Comparison of ENCODE assay signal across 8 cellular contexts in the genomic region with DNA sequence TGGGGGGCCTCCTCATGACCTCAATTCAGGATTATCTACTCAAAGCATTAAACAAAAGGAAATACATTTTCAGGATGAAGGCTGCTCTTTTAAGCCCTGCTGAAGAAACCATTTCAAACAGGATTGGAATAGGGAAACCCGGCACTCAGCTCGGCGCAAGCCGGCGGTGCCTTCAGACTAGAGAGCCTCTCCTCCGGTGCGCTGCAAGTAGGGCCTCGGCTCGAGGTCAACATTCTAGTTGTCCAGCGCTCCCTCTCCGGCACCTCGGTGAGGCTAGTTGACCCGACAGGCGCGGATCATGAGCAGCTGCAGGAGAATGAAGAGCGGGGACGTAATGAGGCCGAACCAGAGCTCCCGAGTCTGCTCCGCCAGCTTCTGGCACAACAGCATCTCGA. TPM values are rescaled to one million over a fixed set of nuclear protein-coding genes. Genes with fewer than 3 reads are reported as not detected.
DNase-seq lines count a peak whose midpoint lies in the region; ATAC-seq and TF ChIP-seq lines count a peak whose summit lies in the region.

No MANE protein-coding gene starts in this region.

- peaks cover 34% of the 10 kb centered on the region for H3K4me1 Mint-ChIP-seq in activated naive CD4-positive, alpha-beta T cell treated with anti-CD3 and anti-CD28 coated beads, Interleukin-2, amount 50 U/mL, for 24 hours
- peaks cover 56% of the 10 kb centered on the region for H3K4me1 Mint-ChIP-seq in brain

- H2AK5ac ChIP-seq in mesendoderm (ENCODE audit: low read length) = no peak overlapping the region

- H3K9me3 ChIP-seq in upper lobe of right lung = no peaks in the 10 kb centered on the region

- H3K36me3 Mint-ChIP-seq in activated naive CD4-positive, alpha-beta T cell treated with anti-CD3 and anti-CD28 coated beads, Interleukin-2, amount 50 U/mL, for 24 hours = no peaks in the 10 kb centered on the region
- H3K36me3 Mint-ChIP-seq in brain = peaks cover 6% of the 10 kb centered on the region

- intact Hi-C loops in upper lobe of right lung (cut with DNase I) = no loop called here

- H3K4me3 ChIP-seq in mesendoderm (ENCODE audit: low read length) (peak overlapping the region; percentile 87), upper lobe of right lung (peak overlapping the region; percentile 83)

- no peak overlapping the region for H4K5ac ChIP-seq in mesendoderm (ENCODE audit: low read length)

- peak overlapping the region; percentile 91 for H3K27ac Mint-ChIP-seq in activated naive CD4-positive, alpha-beta T cell treated with anti-CD3 and anti-CD28 coated beads, Interleukin-2, amount 50 U/mL, for 24 hours
- peak overlapping the region in 4 of 5 experiments; percentile 72 to 95 (median 88) for H3K27ac Mint-ChIP-seq in brain

- H3K4me1 ChIP-seq in mesendoderm (ENCODE audit: control insufficient read depth, low read depth, low read length) (peaks cover 6% of the 10 kb centered on the region), upper lobe of right lung (peaks cover 42% of the 10 kb centered on the region)

- no peak overlapping the region for H4K8ac ChIP-seq in mesendoderm (ENCODE audit: low read depth, low read length)

- H3K18ac ChIP-seq in mesendoderm (ENCODE audit: low read length) = no peak overlapping the region

- no peak overlapping the region for H2BK120ac ChIP-seq in mesendoderm (ENCODE audit: low read depth, low read length)

- H3K79me1 ChIP-seq in mesendoderm (ENCODE audit: low read length) = peaks cover 35% of the 10 kb centered on the region

- H3K4me3 Mint-ChIP-seq in activated naive CD4-positive, alpha-beta T cell treated with anti-CD3 and anti-CD28 coated beads, Interleukin-2, amount 50 U/mL, for 24 hours = peak overlapping the region; percentile 93
- peak overlapping the region; percentile 91 to 97 (median 92) for H3K4me3 Mint-ChIP-seq in brain

- peaks cover 31% of the 10 kb centered on the region for H3K79me2 ChIP-seq in mesendoderm (ENCODE audit: control insufficient read depth, insufficient read depth, low read length)

- no peak overlapping the region for H3K27ac ChIP-seq in mesendoderm (ENCODE audit: low read depth, low read length)
- peak overlapping the region; percentile 80 for H3K27ac ChIP-seq in upper lobe of right lung

- no peaks in the 10 kb centered on the region for H3K27me3 Mint-ChIP-seq in activated naive CD4-positive, alpha-beta T cell treated with anti-CD3 and anti-CD28 coated beads, Interleukin-2, amount 50 U/mL, for 24 hours
- peaks cover 3% of the 10 kb centered on the region for H3K27me3 Mint-ChIP-seq in brain

- no peak overlapping the region for H3K23ac ChIP-seq in mesendoderm (ENCODE audit: low read length)

- H3K4me2 ChIP-seq in mesendoderm (ENCODE audit: low read length) = peak overlapping the region; percentile 88

- H2BK5ac ChIP-seq in mesendoderm (ENCODE audit: low read length) = no peak overlapping the region

- ATAC-seq in upper lobe of right lung = no peak

- TF ChIP-seq CTCF in brain (conservative IDR thresholded peaks at IDR 0.05) = no peak
- no peak for TF ChIP-seq CTCF in upper lobe of right lung (IDR thresholded peaks at IDR 0.05)

- no peak for DNase-seq in activated naive CD4-positive, alpha-beta T cell treated with anti-CD3 and anti-CD28 coated beads, Interleukin-2, amount 50 U/mL, for 16 hours
- DNase-seq in mesendoderm (no peak), upper lobe of right lung (no peak), cortex of kidney (lab: John Stamatoyannopoulos, UW) (no peak), SIG-M5 treated with dmso at 0.1 percent for 504 hours (lab: John Stamatoyannopoulos, UW; ENCODE audit: unreplicated experiment) (no peak), UCSD-AML1 (lab: John Stamatoyannopoulos, UW; ENCODE audit: unreplicated experiment) (no peak)

- H3K56ac ChIP-seq in mesendoderm (ENCODE audit: low read length) = peak overlapping the region; percentile 96

- H3K9me3 Mint-ChIP-seq in activated naive CD4-positive, alpha-beta T cell treated with anti-CD3 and anti-CD28 coated beads, Interleukin-2, amount 50 U/mL, for 24 hours = no peaks in the 10 kb centered on the region
- H3K9me3 Mint-ChIP-seq in brain = peaks cover 0 to 2% (median 0%) of the 10 kb centered on the region in 5 experiments

- peak overlapping the region; percentile 96 for H3K9ac ChIP-seq in mesendoderm (ENCODE audit: low read length)

- H2BK15ac ChIP-seq in mesendoderm (replicated peaks; ENCODE audit: low read depth) = no peak overlapping the region

- H3K36me3 ChIP-seq in mesendoderm (ENCODE audit: control insufficient read depth, insufficient read depth, low read length) (peaks cover 3% of the 10 kb centered on the region), upper lobe of right lung (no peaks in the 10 kb centered on the region)

- no CpG with 5 or more reads among the region's 21 CpGs for WGBS in mesendoderm (ENCODE audit: extremely low coverage, insufficient coverage, low lambda C conversion rate)

- no peaks in the 10 kb centered on the region for H3K27me3 ChIP-seq in mesendoderm (ENCODE audit: insufficient read depth, low read length, poor library complexity)
- H3K27me3 ChIP-seq in upper lobe of right lung = no peaks in the 10 kb centered on the region

- H3K4ac ChIP-seq in mesendoderm (ENCODE audit: low read depth, low read length) = no peak overlapping the region

RNA-seq across cellular contexts. Expression of gene TMEM203, which starts 0.7 kb away (rescaled TPM):
- polyA plus RNA-seq in brain (ENCODE audit: insufficient read depth, low read depth, low replicate concordance) = 55.2 TPM
- polyA plus RNA-seq in mesendoderm (2013, experiment 1 of 2) = 27.6 TPM
- 27.5 TPM for polyA plus RNA-seq in mesendoderm (2013, experiment 2 of 2)
- total RNA-seq in upper lobe of right lung = 28.7 TPM

RNA-seq across cellular contexts. Expression of gene NDOR1, which starts 0.8 kb away (rescaled TPM):
- 20.7 TPM for polyA plus RNA-seq in brain (ENCODE audit: insufficient read depth, low read depth, low replicate concordance)
- polyA plus RNA-seq in mesendoderm (2013, experiment 1 of 2) = 25.5 TPM
- polyA plus RNA-seq in mesendoderm (2013, experiment 2 of 2) = 26.1 TPM
- 16.7 TPM for total RNA-seq in upper lobe of right lung

RNA-seq across cellular contexts. Expression of gene TPRN, which starts 4.2 kb away (rescaled TPM):
- polyA plus RNA-seq in brain (ENCODE audit: insufficient read depth, low read depth, low replicate concordance) = 72.3 TPM
- polyA plus RNA-seq in mesendoderm (2013, experiment 1 of 2) = 9.1 TPM
- polyA plus RNA-seq in mesendoderm (2013, experiment 2 of 2) = 9.0 TPM
- 22.3 TPM for total RNA-seq in upper lobe of right lung

RNA-seq across cellular contexts. Expression of gene SSNA1, which starts 16.3 kb away (rescaled TPM):
- 173 TPM for polyA plus RNA-seq in brain (ENCODE audit: insufficient read depth, low read depth, low replicate concordance)
- polyA plus RNA-seq in mesendoderm (2013, experiment 1 of 2) = 92.9 TPM
- polyA plus RNA-seq in mesendoderm (2013, experiment 2 of 2) = 91.6 TPM
- total RNA-seq in upper lobe of right lung = 55.5 TPM

RNA-seq across cellular contexts. Expression of gene ANAPC2, which starts 16.4 kb away (rescaled TPM):
- polyA plus RNA-seq in brain (ENCODE audit: insufficient read depth, low read depth, low replicate concordance) = 36.9 TPM
- polyA plus RNA-seq in mesendoderm (2013, experiment 1 of 2) = 14.5 TPM
- polyA plus RNA-seq in mesendoderm (2013, experiment 2 of 2) = 14.9 TPM
- 51.4 TPM for total RNA-seq in upper lobe of right lung
